Comparison of ENCODE assay signal across 7 cellular contexts in the genomic region with DNA sequence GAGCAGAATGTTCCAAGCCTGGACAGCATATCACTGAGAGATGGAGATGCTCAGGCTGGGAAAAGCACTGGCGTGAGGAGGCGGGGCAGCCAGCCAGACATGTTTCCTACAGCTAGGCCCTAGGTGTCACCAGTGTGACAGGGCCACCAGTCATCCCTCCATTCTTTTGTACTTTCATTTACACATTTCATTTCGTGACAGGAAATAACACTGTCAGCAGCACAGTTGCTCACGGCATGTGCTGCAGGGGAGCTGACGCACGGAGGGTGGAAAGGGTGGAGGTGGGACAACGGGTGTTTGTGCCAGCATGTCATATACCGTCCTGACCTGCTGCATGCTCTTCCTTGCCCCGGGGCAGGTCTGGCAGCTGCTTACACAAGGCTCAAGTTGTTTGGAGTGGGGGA.
DNase-seq lines count a peak whose midpoint lies in the region; ATAC-seq and TF ChIP-seq lines count a peak whose summit lies in the region.

No MANE protein-coding gene starts in this region.

- no peaks in the 10 kb centered on the region for H4K20me1 ChIP-seq in SU-DHL-6 (ENCODE audit: low read depth, low read length)

- H3K4me3 ChIP-seq in SU-DHL-6 (ENCODE audit: insufficient read depth, low read length, poor library complexity, severe bottlenecking): no peak overlapping the region
- H3K4me3 ChIP-seq in parathyroid adenoma (ENCODE audit: low read depth, low read length): no peak overlapping the region

- no peaks in the 10 kb centered on the region for H3F3A ChIP-seq in SU-DHL-6 (ENCODE audit: insufficient read depth)

- H3K27me3 Mint-ChIP-seq in activated naive CD8-positive, alpha-beta T cell: no peaks in the 10 kb centered on the region

- ATAC-seq in GM18909 (IDR thresholded peaks at IDR 0.05; ENCODE audit: poor library complexity, unreplicated experiment) (peak; percentile 87), HG02970 (IDR thresholded peaks at IDR 0.05; ENCODE audit: low FRiP score, unreplicated experiment) (peak; percentile 79)

- H3K4me3 Mint-ChIP-seq in activated naive CD8-positive, alpha-beta T cell: peak overlapping the region; percentile 78

- H3K36me3 ChIP-seq in SU-DHL-6 (ENCODE audit: low read length): no peaks in the 10 kb centered on the region
- H3K36me3 ChIP-seq in parathyroid adenoma (ENCODE audit: control insufficient read depth, insufficient read depth, low read length): no peaks in the 10 kb centered on the region

- H3K4me1 Mint-ChIP-seq in activated naive CD8-positive, alpha-beta T cell (ENCODE audit: low read depth): peaks cover 52% of the 10 kb centered on the region

- no peaks in the 10 kb centered on the region for H3K9me2 ChIP-seq in SU-DHL-6 (replicated peaks; ENCODE audit: insufficient read depth, low read length)

- no peaks in the 10 kb centered on the region for H3K9me3 ChIP-seq in SU-DHL-6 (ENCODE audit: insufficient read depth, low read length)
- H3K9me3 ChIP-seq in parathyroid adenoma (ENCODE audit: control insufficient read depth, low read length): no peaks in the 10 kb centered on the region

- H3K27ac Mint-ChIP-seq in activated naive CD8-positive, alpha-beta T cell: peak overlapping the region; percentile 100

- no peak for TF ChIP-seq CTCF in SU-DHL-6 (IDR thresholded peaks at IDR 0.05; ENCODE audit: insufficient read depth, low read length, poor library complexity, severe bottlenecking)
- TF ChIP-seq CTCF in parathyroid adenoma (IDR thresholded peaks at IDR 0.05): no peak

- DNase-seq in NCI-H1048 (lab: John Stamatoyannopoulos, UW): no peak
- no peak for DNase-seq in hippocampal formation (lab: John Stamatoyannopoulos, UW)

- peak overlapping the region; percentile 11; the same call in 1 of the 2 replicates for H3K9ac ChIP-seq in SU-DHL-6 (ENCODE audit: low read length)
- H3K9ac ChIP-seq in parathyroid adenoma: no peak overlapping the region

- no peaks in the 10 kb centered on the region for H3K79me2 ChIP-seq in SU-DHL-6 (ENCODE audit: insufficient read depth, low read length)
- H3K79me2 ChIP-seq in parathyroid adenoma: no peaks in the 10 kb centered on the region

- peak overlapping the region; percentile 39 for H2AFZ ChIP-seq in SU-DHL-6 (ENCODE audit: low read depth, low read length, severe bottlenecking)
- peak overlapping the region; percentile 62 for H2AFZ ChIP-seq in parathyroid adenoma

- no peaks in the 10 kb centered on the region for H3K27me3 ChIP-seq in SU-DHL-6 (ENCODE audit: low read length)
- no peaks in the 10 kb centered on the region for H3K27me3 ChIP-seq in parathyroid adenoma (ENCODE audit: control insufficient read depth, insufficient read depth, low read length)

- H3K9me3 Mint-ChIP-seq in activated naive CD8-positive, alpha-beta T cell (ENCODE audit: low read depth): no peaks in the 10 kb centered on the region

- no peaks in the 10 kb centered on the region for H3K4me1 ChIP-seq in parathyroid adenoma

- H3K4me2 ChIP-seq in SU-DHL-6 (ENCODE audit: low read depth, low read length, poor library complexity, severe bottlenecking) (peak overlapping the region; percentile 40), parathyroid adenoma (ENCODE audit: low read length) (no peak overlapping the region)

- H3K36me3 Mint-ChIP-seq in activated naive CD8-positive, alpha-beta T cell: peaks cover 3% of the 10 kb centered on the region

- H3K27ac ChIP-seq in SU-DHL-6 (ENCODE audit: low read depth, low read length) (no peak overlapping the region), parathyroid adenoma (no peak overlapping the region)
